ENCODE assay signal across 12 cellular contexts in the genomic region with DNA sequence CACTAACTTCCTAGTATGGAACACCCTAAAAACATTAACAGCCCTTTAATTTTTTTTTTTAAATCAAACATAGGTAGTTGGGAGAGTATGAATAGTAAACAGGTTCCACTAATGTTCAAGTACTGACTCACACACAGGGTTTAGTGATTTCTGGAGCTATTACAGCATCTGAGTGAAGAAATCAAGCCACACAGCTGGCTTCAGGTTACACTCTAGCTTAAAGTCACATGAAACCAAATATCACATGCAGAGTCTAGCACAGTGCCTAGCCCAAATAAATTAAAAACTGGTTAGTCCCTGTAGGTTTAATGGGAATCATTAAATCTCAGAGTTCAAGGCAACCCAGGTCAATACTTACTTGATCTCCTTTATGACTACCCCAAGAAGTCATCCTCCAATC. TPM values are rescaled to one million over a fixed set of nuclear protein-coding genes. Genes with fewer than 3 reads are reported as not detected.
A peak's percentile ranks its signal among the peaks of the same experiment; 100 is the strongest.
DNase-seq lines count a peak whose midpoint lies in the region; ATAC-seq and TF ChIP-seq lines count a peak whose summit lies in the region.
"Had no signal": no experiment of that assay in that cellular context is flagged by ENCODE, and none has a peak within 500 bp of the region (broad histone marks: within the 10 kb centered on the region; RNA-seq: fewer than 3 reads in every experiment).

No MANE protein-coding gene starts in this region.

- ATAC-seq in GM18511 (IDR thresholded peaks at IDR 0.05; ENCODE audit: unreplicated experiment) = no peak
- ATAC-seq: activated CD8-positive, alpha-beta memory T cell treated with anti-CD3 and anti-CD28 coated beads, Interleukin-2, amount 10 ng/mL, durations not matched to agents 7 days and 5 days had no signal

- peak overlapping the region; percentile 41 for H3K4me3 ChIP-seq in epithelial cell of proximal tubule (ENCODE audit: low read depth, low read length)

- DNase-seq in EH (ENCODE audit: low read depth) = peak; percentile 59
- peak; percentile 64 for DNase-seq in M059J (ENCODE audit: low read depth)
- DNase-seq in epithelial cell of proximal tubule (ENCODE audit: low read depth) = peak; percentile 91
- peak; percentile 62 for DNase-seq in non-pigmented ciliary epithelial cell (ENCODE audit: low read depth)
- DNase-seq in NCI-H146 treated with DMSO at 0.1 percent for 48 hours (lab: John Stamatoyannopoulos, UW; ENCODE audit: unreplicated experiment) = no peak
- DNase-seq in COR-L47 (lab: John Stamatoyannopoulos, UW) = no peak
- DNase-seq in stimulated activated CD4-positive, alpha-beta T cell treated with anti-CD3 and anti-CD28 coated beads, Interleukin-1b, Interleukin-23, amount 100 ng/mL, for 48 hours = no peak
- DNase-seq: activated CD8-positive, alpha-beta memory T cell treated with anti-CD3 and anti-CD28 coated beads, Interleukin-2, amount 10 ng/mL, durations not matched to agents 7 days and 5 days; foreskin melanocyte; NCI-H146; retina had no signal

- no peak for TF ChIP-seq CTCF in epithelial cell of proximal tubule (conservative IDR thresholded peaks at IDR 0.05; ENCODE audit: low read depth, low read length)

RNA-seq across cellular contexts. Expression of a gene that starts 11.6 kb away (rescaled TPM):
- 10.7 and 12.0 TPM in 2 replicates for total RNA-seq in M059J (2014; rRNA removed; shearing (Covaris generic))
- total RNA-seq in epithelial cell of proximal tubule = 5.8 and 7.8 TPM in 2 replicates

Comparison
In these comparisons a context has a peak if more than half of its experiments do, and no peak if none do; other contexts are left out.
1. DNase-seq: peak in EH (single experiment), M059J (single experiment), epithelial cell of proximal tubule (single experiment) and non-pigmented ciliary epithelial cell (single experiment); none in NCI-H146 treated with DMSO at 0.1 percent for 48 hours (single experiment), COR-L47 (single experiment) and stimulated activated CD4-positive, alpha-beta T cell treated with anti-CD3 and anti-CD28 coated beads, Interleukin-1b, Interleukin-23, amount 100 ng/mL, for 48 hours (single experiment).